In genomic region chr7:149027560-149028345, GRCh38 we compare ENCODE assay signal across 7 cellular contexts. TPM values are rescaled to one million over a fixed set of nuclear protein-coding genes. Genes with fewer than 3 reads are reported as not detected.
DNase-seq lines count a peak whose midpoint lies in the region; ATAC-seq lines count a peak whose summit lies in the region.

No MANE protein-coding gene starts in this region.

- H3K4me3 ChIP-seq in GM08714 (ENCODE audit: low read length) (peak overlapping the region; percentile 98), NT2/D1 (ENCODE audit: insufficient read length, low read depth) (peak overlapping the region; percentile 78), muscle layer of duodenum (ENCODE audit: low read depth in 1 of 2, low read length in 2 of 2) (peak overlapping the region; percentile 78 to 81)

- H3K27me3 ChIP-seq in NT2/D1 (ENCODE audit: insufficient read depth, insufficient read length): no peaks in the 10 kb centered on the region
- no peaks in the 10 kb centered on the region for H3K27me3 ChIP-seq in muscle layer of duodenum (ENCODE audit: low read depth, low read length)

- H3K9me3 ChIP-seq in NT2/D1 (ENCODE audit: insufficient read depth, low read length): no peaks in the 10 kb centered on the region
- H3K9me3 ChIP-seq in muscle layer of duodenum (ENCODE audit: control insufficient read depth in 1 of 2, low read length in 2 of 2): no peaks in the 10 kb centered on the region

- DNase-seq in NT2/D1 (ENCODE audit: low read depth, low spot score) (no peak), dermis blood vessel endothelial cell (peak; percentile 43), NCI-H226 (no peak)

- H3K36me3 ChIP-seq in NT2/D1 (ENCODE audit: insufficient read depth, insufficient read length, low read length): peaks cover 21% of the 10 kb centered on the region
- H3K36me3 ChIP-seq in muscle layer of duodenum (ENCODE audit: control insufficient read depth in 1 of 2, insufficient read depth in 2 of 2, low read length in 2 of 2): no peaks in the 10 kb centered on the region

- H3K4me1 ChIP-seq in NT2/D1 (ENCODE audit: insufficient read depth, insufficient read length): peaks cover 1% of the 10 kb centered on the region
- H3K4me1 ChIP-seq in muscle layer of duodenum (ENCODE audit: control insufficient read depth in 1 of 2, insufficient read depth in 2 of 2, low read length in 2 of 2): peaks cover 0 to 9% of the 10 kb centered on the region in 2 donors

- no peak for ATAC-seq in HG02938 (IDR thresholded peaks at IDR 0.05; ENCODE audit: unreplicated experiment)
- ATAC-seq in GM18502 (IDR thresholded peaks at IDR 0.05; ENCODE audit: poor library complexity, unreplicated experiment): no peak

- H3K27ac ChIP-seq in muscle layer of duodenum (ENCODE audit: low read length): peak overlapping the region; percentile 83

- H3K9ac ChIP-seq in NT2/D1 (ENCODE audit: insufficient read length, low read depth): peak overlapping the region; percentile 91

RNA-seq across cellular contexts. Expression of gene PDIA4, which starts 0.6 kb away (rescaled TPM):
- 411 and 434 TPM in 2 replicates for total RNA-seq in dermis blood vessel endothelial cell
